9 cellular contexts compared by ENCODE assay signal in the genomic region with DNA sequence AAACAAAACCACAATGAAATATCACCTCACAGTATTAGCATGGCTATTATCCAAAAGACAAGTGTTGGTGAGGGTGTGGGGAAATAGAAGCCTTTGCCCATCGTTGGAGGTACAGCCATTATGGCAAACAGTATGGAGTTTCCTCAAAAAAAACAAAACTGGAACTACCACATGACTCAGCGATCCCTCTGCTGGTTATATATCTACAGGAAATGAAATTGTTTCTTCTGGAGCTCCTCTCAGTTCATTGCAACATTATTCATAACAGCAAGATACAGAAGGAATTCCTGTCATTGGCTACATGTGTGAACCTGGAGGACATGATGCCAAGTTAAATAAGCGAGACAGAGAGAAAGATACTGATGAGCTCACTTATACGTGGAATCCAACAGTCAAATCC. TPM values are rescaled to one million over a fixed set of nuclear protein-coding genes. Genes with fewer than 3 reads are reported as not detected.
DNase-seq lines count a peak whose midpoint lies in the region; ATAC-seq and TF ChIP-seq lines count a peak whose summit lies in the region.
"Had no signal": no experiment of that assay in that cellular context is flagged by ENCODE, and none has a peak within 500 bp of the region (broad histone marks: within the 10 kb centered on the region; RNA-seq: fewer than 3 reads in every experiment).

No MANE protein-coding gene starts in this region.

- CTCF ChIA-PET in MCF 10A (lab: Yijun Ruan, JAX): interaction anchor here (0.6 to 2.2 kb wide), 8 partner anchors 10 to 984 kb away, joined by 3 to 12 read pairs (median 4); no protein-coding TSS in a partner anchor

- H3K9me3 Mint-ChIP-seq in MCF 10A (ENCODE audit: unreplicated experiment) (peaks cover 7% of the 10 kb centered on the region), osteocyte (ENCODE audit: unreplicated experiment) (no peaks in the 10 kb centered on the region)
- no peaks in the 10 kb centered on the region for H3K9me3 Mint-ChIP-seq in stimulated activated memory B cell treated with anti-CD40 and anti-IgM and Interleukin-4, amounts not matched to agents 10 μg/mL and 1 μg/mL and 100 μg/mL, for 72 hours

- peak; percentile 11 for DNase-seq in NCI-H1694 (lab: John Stamatoyannopoulos, UW)
- no peak for DNase-seq in NCI-H1694 treated with DMSO at 0.1 percent for 48 hours (lab: John Stamatoyannopoulos, UW)
- peak; percentile 44 for DNase-seq in NCI-H2171 treated with DMSO at 0.1 percent for 48 hours (lab: John Stamatoyannopoulos, UW)
- DNase-seq in MCF 10A (ENCODE audit: unreplicated experiment): peak; percentile 90
- DNase-seq in osteocyte (ENCODE audit: extremely low spot score, unreplicated experiment): no peak
- DNase-seq in mesenteric fat pad (ENCODE audit: low spot score): no peak
- DNase-seq in H7: no peak

- peaks cover 19% of the 10 kb centered on the region for H3K4me1 Mint-ChIP-seq in MCF 10A (ENCODE audit: insufficient read depth, unreplicated experiment)
- peaks cover 23% of the 10 kb centered on the region for H3K4me1 Mint-ChIP-seq in osteocyte (ENCODE audit: unreplicated experiment)
- H3K4me1 Mint-ChIP-seq in stimulated activated memory B cell treated with anti-CD40 and anti-IgM and Interleukin-4, amounts not matched to agents 10 μg/mL and 1 μg/mL and 100 μg/mL, for 72 hours: peaks cover 25% of the 10 kb centered on the region

- BruUV-seq in MCF 10A (replicated peaks; lab: Mats Ljungman, UMichigan): no TSS peak

- intact Hi-C loops in MCF 10A (cut with micrococcal nuclease): loop anchor here (2.0 to 5.0 kb wide), 2 partner anchors 124 to 168 kb away; a partner anchor contains a TSS

- H3K27me3 ChIP-seq in H7 (ENCODE audit: control insufficient read depth, insufficient read depth, low read length): no peaks in the 10 kb centered on the region
- H3K27me3 ChIP-seq: SJSA1 had no signal

- POLR2A ChIA-PET in MCF 10A (lab: Yijun Ruan, JAX): interaction anchor here (0.6 to 2.4 kb wide), 12 partner anchors 11 to 1837 kb away, joined by 3 to 18 read pairs (median 4); a partner anchor contains a TSS

- TF ChIP-seq CTCF in MCF 10A (IDR thresholded peaks at IDR 0.05; ENCODE audit: unreplicated experiment): no peak
- peak; percentile 39 for TF ChIP-seq CTCF in osteocyte (IDR thresholded peaks at IDR 0.05)

- peak overlapping the region; percentile 81 for H3K27ac Mint-ChIP-seq in MCF 10A (ENCODE audit: low read depth, unreplicated experiment)
- H3K27ac Mint-ChIP-seq in osteocyte (ENCODE audit: unreplicated experiment): peak overlapping the region; percentile 78
- H3K27ac Mint-ChIP-seq in stimulated activated memory B cell treated with anti-CD40 and anti-IgM and Interleukin-4, amounts not matched to agents 10 μg/mL and 1 μg/mL and 100 μg/mL, for 72 hours: no peak overlapping the region

- no peak overlapping the region for H3K4me3 ChIP-seq in H7 (ENCODE audit: insufficient read depth, low read depth, low read length)
- H3K4me3 ChIP-seq: SJSA1 had no signal

- H3K36me3 Mint-ChIP-seq in MCF 10A (ENCODE audit: insufficient read depth, unreplicated experiment) (peaks cover 9% of the 10 kb centered on the region), osteocyte (ENCODE audit: unreplicated experiment) (peaks cover 5% of the 10 kb centered on the region)
- H3K36me3 Mint-ChIP-seq in stimulated activated memory B cell treated with anti-CD40 and anti-IgM and Interleukin-4, amounts not matched to agents 10 μg/mL and 1 μg/mL and 100 μg/mL, for 72 hours: peaks cover 12% of the 10 kb centered on the region

- H3K27me3 Mint-ChIP-seq in MCF 10A (ENCODE audit: insufficient read depth, unreplicated experiment): no peaks in the 10 kb centered on the region
- H3K27me3 Mint-ChIP-seq in osteocyte (ENCODE audit: unreplicated experiment): peaks cover 8% of the 10 kb centered on the region
- no peaks in the 10 kb centered on the region for H3K27me3 Mint-ChIP-seq in stimulated activated memory B cell treated with anti-CD40 and anti-IgM and Interleukin-4, amounts not matched to agents 10 μg/mL and 1 μg/mL and 100 μg/mL, for 72 hours

- ATAC-seq in stimulated activated memory B cell treated with anti-CD40 and anti-IgM and Interleukin-4, amounts not matched to agents 10 μg/mL and 1 μg/mL and 100 μg/mL, for 72 hours: no peak

- H3K4me3 Mint-ChIP-seq in MCF 10A (ENCODE audit: unreplicated experiment) (peak overlapping the region; percentile 65), osteocyte (ENCODE audit: unreplicated experiment) (peak overlapping the region; percentile 43)
- no peak overlapping the region for H3K4me3 Mint-ChIP-seq in stimulated activated memory B cell treated with anti-CD40 and anti-IgM and Interleukin-4, amounts not matched to agents 10 μg/mL and 1 μg/mL and 100 μg/mL, for 72 hours

- H3K36me3 ChIP-seq in H7 (replicated peaks; ENCODE audit: control insufficient read depth, insufficient read depth, low read length): peaks cover 5% of the 10 kb centered on the region

RNA-seq across cellular contexts. Expression of a gene that starts 2.4 kb away (rescaled TPM):
- total RNA-seq in MCF 10A (2022) (61.9 and 72.8 TPM in 2 replicates), osteocyte (59.6 and 62.9 TPM in 2 replicates), mesenteric fat pad (75.3 TPM)
- 69.0 and 94.0 TPM in 2 replicates for total RNA-seq in H7 (2014; rRNA removed; shearing (Covaris generic))

Comparison
In these comparisons a context has a peak if more than half of its experiments do, and no peak if none do; other contexts are left out.
1. DNase-seq: peak in NCI-H1694 (single experiment), NCI-H2171 treated with DMSO at 0.1 percent for 48 hours (single experiment) and MCF 10A (single experiment); none in NCI-H1694 treated with DMSO at 0.1 percent for 48 hours (single experiment), osteocyte (single experiment), mesenteric fat pad (single experiment) and H7 (single experiment).